Comparison of ENCODE assay signal across 16 cellular contexts in the genomic region with DNA sequence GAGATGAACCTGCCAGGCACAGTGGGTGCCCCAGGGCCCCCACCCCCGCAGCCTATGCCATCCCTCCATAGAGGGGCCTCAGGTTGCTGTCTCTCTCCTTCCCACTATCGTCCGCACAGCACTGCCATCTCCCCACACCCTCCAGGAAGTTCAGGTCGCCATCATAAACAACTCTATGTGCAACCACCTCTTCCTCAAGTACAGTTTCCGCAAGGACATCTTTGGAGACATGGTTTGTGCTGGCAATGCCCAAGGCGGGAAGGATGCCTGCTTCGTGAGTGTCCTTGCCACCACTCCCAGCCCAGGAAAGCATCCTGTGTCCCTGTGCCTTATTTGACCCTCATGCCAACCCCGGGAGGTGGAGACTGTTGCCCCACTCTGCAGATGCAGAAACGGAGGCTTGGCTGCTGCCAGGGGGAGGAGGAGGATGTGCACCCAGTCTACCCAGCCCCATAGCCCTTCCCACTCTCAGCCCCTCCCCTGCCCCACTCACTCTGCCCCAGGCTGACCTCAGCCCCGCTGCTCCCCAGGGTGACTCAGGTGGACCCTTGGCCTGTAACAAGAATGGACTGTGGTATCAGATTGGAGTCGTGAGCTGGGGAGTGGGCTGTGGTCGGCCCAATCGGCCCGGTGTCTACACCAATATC. TPM values are rescaled to one million over a fixed set of nuclear protein-coding genes. Genes with fewer than 3 reads are reported as not detected.
A peak's percentile ranks its signal among the peaks of the same experiment; 100 is the strongest.
DNase-seq lines count a peak whose midpoint lies in the region; ATAC-seq and TF ChIP-seq lines count a peak whose summit lies in the region.
"Had no signal": no experiment of that assay in that cellular context is flagged by ENCODE, and none has a peak within 500 bp of the region (broad histone marks: within the 10 kb centered on the region; RNA-seq: fewer than 3 reads in every experiment).

No MANE protein-coding gene starts in this region.

- no peak overlapping the region for H3K14ac ChIP-seq in H9 (ENCODE audit: insufficient read depth, low read length)

- POLR2A ChIA-PET in Panc1 (lab: Charles Lee), result interaction anchor here (0.6 kb wide), 1 partner anchor 104 kb away, joined by 3 read pairs; no protein-coding TSS in a partner anchor

- no peak overlapping the region for H2BK120ac ChIP-seq in H9 (ENCODE audit: low read depth, low read length, poor library complexity, severe bottlenecking)

- H3K4ac ChIP-seq in H9 (ENCODE audit: low read depth, low read length), result no peak overlapping the region

- no peak overlapping the region for H3T11ph ChIP-seq in H9 (ENCODE audit: low read length)

- H3K4me1 ChIP-seq in Panc1 (ENCODE audit: control insufficient read depth, insufficient read depth, low read length) (peaks cover 31% of the 10 kb centered on the region), lower lobe of right lung (no peaks in the 10 kb centered on the region), tibial artery (no peaks in the 10 kb centered on the region), stomach (no peaks in the 10 kb centered on the region), H9 (ENCODE audit: insufficient read depth, low read length) (no peaks in the 10 kb centered on the region)
- H3K4me1 ChIP-seq: SJCRH30 had no signal

- no peaks in the 10 kb centered on the region; a peak in 1 of 7 replicates for H3K36me3 Mint-ChIP-seq in H9 (ENCODE audit: insufficient read depth in 1 of 3, low read depth in 3 of 3)
- H3K36me3 Mint-ChIP-seq: CD8-positive, alpha-beta memory T cell had no signal

- no peak overlapping the region for H2BK20ac ChIP-seq in H9 (ENCODE audit: low read depth, low read length, poor library complexity, severe bottlenecking)

- H3K9me3 Mint-ChIP-seq in H9, result no peaks in the 10 kb centered on the region
- H3K9me3 Mint-ChIP-seq: CD8-positive, alpha-beta memory T cell had no signal

- no peak overlapping the region for H2BK15ac ChIP-seq in H9 (ENCODE audit: low read depth, low read length)

- H3K9me3 ChIP-seq in Panc1 (ENCODE audit: control insufficient read depth, insufficient read depth, low read depth, low read length), result no peaks in the 10 kb centered on the region
- H3K9me3 ChIP-seq in lower lobe of right lung, result no peaks in the 10 kb centered on the region
- H3K9me3 ChIP-seq in tibial artery, result no peaks in the 10 kb centered on the region
- no peaks in the 10 kb centered on the region for H3K9me3 ChIP-seq in stomach
- no peaks in the 10 kb centered on the region for H3K9me3 ChIP-seq in H9 (ENCODE audit: control insufficient read depth, low read depth, low read length)
- H3K9me3 ChIP-seq: BLaER1 treated with 17β-estradiol and CSF1 and Interleukin-3, amounts not matched to agents 10 nM and 100 nM; SJCRH30 had no signal

- in situ Hi-C loops in Panc1 (cut with HindIII; ENCODE audit: low pct_unique_long_range_greater_than_20kb, low sequenced_read_pairs), result no loop called here

- no peak overlapping the region for H3K56ac ChIP-seq in H9 (ENCODE audit: insufficient read length, low read depth, low read length)

- H3K27ac ChIP-seq in Panc1 (ENCODE audit: low read length) (0 out of 2 replicates have a peak overlapping the region, but pooled peaks have one; percentile 44), lower lobe of right lung (no peak overlapping the region), tibial artery (no peak overlapping the region), stomach (no peak overlapping the region), H9 (ENCODE audit: insufficient read length, low read depth, low read length) (no peak overlapping the region)
- H3K27ac ChIP-seq: BLaER1 treated with 17β-estradiol and CSF1 and Interleukin-3, amounts not matched to agents 10 nM and 100 nM; GM23248; SJCRH30 had no signal

- no peak for TF ChIP-seq EP300 in stomach (IDR thresholded peaks at IDR 0.05)

- H3K79me2 ChIP-seq in H9 (ENCODE audit: insufficient read depth, low read length), result no peaks in the 10 kb centered on the region

- TF ChIP-seq POLR2A in stomach (IDR thresholded peaks at IDR 0.05), result no peak

- H4K5ac ChIP-seq in H9 (ENCODE audit: insufficient read length, low read depth, low read length), result no peak overlapping the region

- no peaks in the 10 kb centered on the region for H3K27me3 ChIP-seq in H7 (ENCODE audit: control insufficient read depth, insufficient read depth, low read length)
- H3K27me3 ChIP-seq in Panc1 (ENCODE audit: control insufficient read depth, insufficient read depth, low read length), result no peaks in the 10 kb centered on the region
- H3K27me3 ChIP-seq in lower lobe of right lung (ENCODE audit: low read depth), result peaks cover 21% of the 10 kb centered on the region
- peaks cover 0 to 65% of the 10 kb centered on the region in 2 donors for H3K27me3 ChIP-seq in tibial artery
- H3K27me3 ChIP-seq in stomach, result peaks cover 0 to 72% (median 3%) of the 10 kb centered on the region in 3 donors
- no peaks in the 10 kb centered on the region for H3K27me3 ChIP-seq in H9 (ENCODE audit: insufficient read depth, low read length)
- H3K27me3 ChIP-seq: BLaER1 treated with 17β-estradiol and CSF1 and Interleukin-3, amounts not matched to agents 10 nM and 100 nM had no signal

- no peak overlapping the region for H3K9ac ChIP-seq in H9 (ENCODE audit: extremely low read depth, insufficient read length, low read length)
- H3K9ac ChIP-seq: BLaER1 treated with 17β-estradiol and CSF1 and Interleukin-3, amounts not matched to agents 10 nM and 100 nM; GM23248 had no signal

- H3K36me3 ChIP-seq in H7 (replicated peaks; ENCODE audit: control insufficient read depth, insufficient read depth, low read length), result no peaks in the 10 kb centered on the region
- H3K36me3 ChIP-seq in Panc1 (ENCODE audit: control insufficient read depth, insufficient read depth, low read length), result no peaks in the 10 kb centered on the region
- H3K36me3 ChIP-seq in lower lobe of right lung, result no peaks in the 10 kb centered on the region
- H3K36me3 ChIP-seq in tibial artery, result no peaks in the 10 kb centered on the region
- no peaks in the 10 kb centered on the region for H3K36me3 ChIP-seq in stomach
- H3K36me3 ChIP-seq: BLaER1 treated with 17β-estradiol and CSF1 and Interleukin-3, amounts not matched to agents 10 nM and 100 nM; SJCRH30 had no signal

- H3K27me3 Mint-ChIP-seq in H9 (ENCODE audit: low read depth), result no peaks in the 10 kb centered on the region

- no peak overlapping the region for H2BK12ac ChIP-seq in H9 (ENCODE audit: insufficient read length, low read depth, low read length)

- no peaks in the 10 kb centered on the region for H3K79me1 ChIP-seq in H9 (ENCODE audit: insufficient read depth, low read depth, low read length, poor library complexity, severe bottlenecking)

- no peak overlapping the region for H3K4me2 ChIP-seq in H9 (ENCODE audit: insufficient read depth, insufficient read length, low read length)
- H3K4me2 ChIP-seq: BLaER1 treated with 17β-estradiol and CSF1 and Interleukin-3, amounts not matched to agents 10 nM and 100 nM had no signal

- BruUV-seq in Panc1 (replicated peaks; lab: Mats Ljungman, UMichigan), result no TSS peak

- WGBS in stomach, 5 donors, result 77 to 82% (median 80%) methylated on average over 8 to 14 of the region's 14 CpGs
- no CpG with 5 or more reads among the region's 14 CpGs for WGBS in H9 (ENCODE audit: extremely low coverage, insufficient read length, low lambda C conversion rate)

- no peak overlapping the region for H4K91ac ChIP-seq in H9 (ENCODE audit: insufficient read length, low read depth, low read length)

- H2AK5ac ChIP-seq in H9 (ENCODE audit: insufficient read length, low read length), result no peak overlapping the region

- DNase-seq in H7, result peak; percentile 37
- no peak for DNase-seq in Panc1 (ENCODE audit: low read depth, low spot score)
- DNase-seq in lower lobe of right lung, result peak; percentile 15
- DNase-seq in tibial artery, result peak; percentile 5 to 54
- DNase-seq in stomach, result no peak
- DNase-seq in 8988T, result no peak
- no peak for DNase-seq in H9
- DNase-seq: CD8-positive, alpha-beta memory T cell; KBM-7; NCI-H1105; NCI-H510A treated with DMSO at 0.1 percent for 48 hours; NCI-H82; PC-3; SJCRH30 had no signal

- CTCF ChIA-PET in Panc1 (lab: Charles Lee), result no interaction called here

- no peak overlapping the region for H3K18ac ChIP-seq in H9 (ENCODE audit: insufficient read length, low read depth, low read length)

- no peak overlapping the region; a peak in 1 of 5 replicates for H3K4me3 Mint-ChIP-seq in H9
- H3K4me3 Mint-ChIP-seq: CD8-positive, alpha-beta memory T cell had no signal

- H3K27ac Mint-ChIP-seq in H9, result no peak overlapping the region

- H3K4me3 ChIP-seq in H7 (ENCODE audit: insufficient read depth, low read depth, low read length) (no peak overlapping the region), Panc1 (ENCODE audit: low read depth in 2 of 2, low read length in 2 of 2) (no peak overlapping the region), lower lobe of right lung (no peak overlapping the region), tibial artery (no peak overlapping the region), stomach (no peak overlapping the region)
- H3K4me3 ChIP-seq: BLaER1 treated with 17β-estradiol and CSF1 and Interleukin-3, amounts not matched to agents 10 nM and 100 nM; GM23248; SJCRH30 had no signal

- H2BK5ac ChIP-seq in H9 (ENCODE audit: insufficient read length, low read length), result no peak overlapping the region

- TF ChIP-seq CTCF in Panc1 (IDR thresholded peaks at IDR 0.05) (no peak), lower lobe of right lung (IDR thresholded peaks at IDR 0.05) (no peak), tibial artery (IDR thresholded peaks at IDR 0.05) (no peak), stomach (IDR thresholded peaks at IDR 0.05) (no peak), H9 (conservative IDR thresholded peaks at IDR 0.05) (no peak)

- no peaks in the 10 kb centered on the region for H3K4me1 Mint-ChIP-seq in H9

- H2AFZ ChIP-seq in H9 (ENCODE audit: low read length), result no peak overlapping the region
- H2AFZ ChIP-seq: GM23248 had no signal

- no peaks in the 10 kb centered on the region for H3K23me2 ChIP-seq in H9 (ENCODE audit: insufficient read length, low read depth, low read length, poor library complexity, severe bottlenecking)

- no peak for ATAC-seq in Panc1
- ATAC-seq in lower lobe of right lung, result no peak
- ATAC-seq: PC-3 had no signal

- H4K20me1 ChIP-seq in H9 (ENCODE audit: control insufficient read depth, insufficient read depth, insufficient read length), result no peaks in the 10 kb centered on the region
- H4K20me1 ChIP-seq: BLaER1 treated with 17β-estradiol and CSF1 and Interleukin-3, amounts not matched to agents 10 nM and 100 nM had no signal

- no peak overlapping the region for H4K8ac ChIP-seq in H9 (replicated peaks; ENCODE audit: insufficient read length, low read depth, low read length)

- intact Hi-C loops in Panc1 (cut with micrococcal nuclease; ENCODE audit: unreplicated experiment) (no loop called here), lower lobe of right lung (cut with DNase I) (no loop called here), tibial artery (cut with DNase I; ENCODE audit: low total_unique reads) (no loop called here), stomach (cut with DNase I; ENCODE audit: low total_unique reads) (no loop called here)

- no peak overlapping the region for H3K23ac ChIP-seq in H9 (ENCODE audit: insufficient read length, low read depth, low read length)

RNA-seq across cellular contexts. Expression of a gene that starts 3.9 kb away (rescaled TPM):
- total RNA-seq in H7 (2014; rRNA removed; shearing (Covaris generic)), result 0.42 and 1.5 TPM in 2 replicates
- total RNA-seq in Panc1 (2021; ENCODE audit: unreplicated experiment) (not detected), lower lobe of right lung (26.5 TPM), stomach (1 to 10 TPM in 1 of 5 donors, not detected in 4; 1.1 TPM), H9 (2021) (not detected in 2 replicates)
- polyA plus RNA-seq in Panc1 (2012; ENCODE audit: insufficient read length), result not detected
- 1 to 10 TPM in 1 of 3 donors, under 1 TPM in 2; 0.50 to 2.9 (median 0.65) TPM for polyA plus RNA-seq in stomach
- total RNA-seq: GM23248, PC-3, SJCRH30 had no signal
- polyA plus RNA-seq: GM23248 had no signal

RNA-seq across cellular contexts. Expression of a gene that starts 9.1 kb away (rescaled TPM):
- not detected in 2 replicates for total RNA-seq in H7 (2014; rRNA removed; shearing (Covaris generic))
- total RNA-seq in Panc1 (2021; ENCODE audit: unreplicated experiment) (9.1 TPM), lower lobe of right lung (4.5 TPM), stomach (10 to 100 TPM in 2 of 5 donors, not detected in 3; 15.6 to 39.0 TPM), H9 (2021) (not detected in 2 replicates)
- polyA plus RNA-seq in Panc1 (2012; ENCODE audit: insufficient read length), result 8.3 TPM
- polyA plus RNA-seq in stomach, result 10 to 100 TPM; 13.0 to 35.4 (median 22.3) TPM
- total RNA-seq: GM23248, SJCRH30 had no signal
- polyA plus RNA-seq: CD8-positive, alpha-beta memory T cell; GM23248 had no signal

RNA-seq across cellular contexts. Expression of a gene that starts 22.7 kb away (rescaled TPM):
- total RNA-seq in H7 (2014; rRNA removed; shearing (Covaris generic)), result not detected in 2 replicates
- not detected for total RNA-seq in Panc1 (2021; ENCODE audit: unreplicated experiment)
- not detected for polyA plus RNA-seq in Panc1 (2012; ENCODE audit: insufficient read length)
- not detected for total RNA-seq in lower lobe of right lung
- not detected for total RNA-seq in stomach
- polyA plus RNA-seq in stomach, result not detected
- total RNA-seq in H9 (2021), result not detected in 2 replicates
- total RNA-seq: CD8-positive, alpha-beta memory T cell; GM23248; PC-3; SJCRH30 had no signal
- polyA plus RNA-seq: CD8-positive, alpha-beta memory T cell; GM23248 had no signal

RNA-seq across cellular contexts. Expression of a gene that starts 33.6 kb away (rescaled TPM):
- not detected in 2 replicates for total RNA-seq in H7 (2014; rRNA removed; shearing (Covaris generic))
- total RNA-seq in Panc1 (2021; ENCODE audit: unreplicated experiment), result 0.59 TPM
- polyA plus RNA-seq in Panc1 (2012; ENCODE audit: insufficient read length), result 0.47 TPM
- total RNA-seq in lower lobe of right lung, result not detected
- not detected for total RNA-seq in stomach
- polyA plus RNA-seq in stomach, result not detected
- not detected in 2 replicates for total RNA-seq in H9 (2021)
- total RNA-seq: GM23248, SJCRH30 had no signal
- polyA plus RNA-seq: CD8-positive, alpha-beta memory T cell; GM23248 had no signal

RNA-seq across cellular contexts. Expression of a gene that starts 37.0 kb away (rescaled TPM):
- total RNA-seq in H7 (2014; rRNA removed; shearing (Covaris generic)), result 0.80 and 0.85 TPM in 2 replicates
- total RNA-seq in Panc1 (2021; ENCODE audit: unreplicated experiment) (23.9 TPM), lower lobe of right lung (15.3 TPM), stomach (10 to 100 TPM in 2 of 5 donors, 1 to 10 TPM in 2, not detected in 1; 1.8 to 33.2 (median 9.8) TPM), H9 (2021) (1.9 and 2.4 TPM in 2 replicates)
- 37.3 TPM for polyA plus RNA-seq in Panc1 (2012; ENCODE audit: insufficient read length)
- polyA plus RNA-seq in stomach, result 10 to 100 TPM in 2 of 3 donors, 1 to 10 TPM in 1; 5.2 to 62.2 (median 22.7) TPM
- total RNA-seq: CD8-positive, alpha-beta memory T cell; GM23248; SJCRH30 had no signal
- polyA plus RNA-seq: CD8-positive, alpha-beta memory T cell; GM23248 had no signal

Comparison
In these comparisons a context has a peak if more than half of its experiments do, and no peak if none do; other contexts are left out.
1. DNase-seq: peak in H7 (single experiment), lower lobe of right lung (single experiment) and tibial artery (2 of 2); none in Panc1 (single experiment), stomach (single experiment), 8988T (single experiment) and H9 (single experiment).
2. RNA of a gene that starts 3.9 kb away (total RNA-seq): 26.5 TPM in lower lobe of right lung (single experiment); 0.42 to 1.5 TPM in H7, not detected in Panc1 (single experiment), not detected in H9 and 1.1 TPM in stomach; every median in the first group is over 10 times any median in the second.